Comparison of ENCODE assay signal across 1 cellular context in genomic region chr1:238789916-238790667, GRCh38.
TF ChIP-seq lines count a peak whose summit lies in the region.

No MANE protein-coding gene starts in this region.

TF ChIP-seq in SK-N-SH, 30 proteins besides CTCF, POLR2A, EP300 and RAD21 (continued from another document):
- TF ChIP-seq REST (IDR thresholded peaks at IDR 0.05; ENCODE audit: low read depth, low read length) (no peak), TAF1 (IDR thresholded peaks at IDR 0.05; ENCODE audit: borderline replicate concordance, low read depth, low read length) (no peak), FOSL2 (IDR thresholded peaks at IDR 0.05; ENCODE audit: borderline replicate concordance, low read depth) (no peak), ELF1 (IDR thresholded peaks at IDR 0.05) (no peak), SIN3A (IDR thresholded peaks at IDR 0.05; ENCODE audit: borderline replicate concordance, low read depth, low read length) (no peak), IRF3 (IDR thresholded peaks at IDR 0.05; ENCODE audit: low read depth, low read length) (no peak), POLR2AphosphoS5 (IDR thresholded peaks at IDR 0.05; ENCODE audit: low read depth, low read length) (no peak), FOXM1 (IDR thresholded peaks at IDR 0.05; ENCODE audit: low read depth) (no peak), RFX5 (IDR thresholded peaks at IDR 0.05; ENCODE audit: low read length) (no peak), FOXJ3 (CRISPR knock-in tag; IDR thresholded peaks at IDR 0.05) (no peak), TCF12 (IDR thresholded peaks at IDR 0.05) (no peak), MXI1 (IDR thresholded peaks at IDR 0.05; ENCODE audit: low read depth, low read length) (no peak), TEAD4 (IDR thresholded peaks at IDR 0.05; ENCODE audit: borderline replicate concordance, insufficient read depth) (no peak), YY1 (IDR thresholded peaks at IDR 0.05; ENCODE audit: low read depth) (no peak)
